ENCODE assay signal across 9 cellular contexts in the genomic region with DNA sequence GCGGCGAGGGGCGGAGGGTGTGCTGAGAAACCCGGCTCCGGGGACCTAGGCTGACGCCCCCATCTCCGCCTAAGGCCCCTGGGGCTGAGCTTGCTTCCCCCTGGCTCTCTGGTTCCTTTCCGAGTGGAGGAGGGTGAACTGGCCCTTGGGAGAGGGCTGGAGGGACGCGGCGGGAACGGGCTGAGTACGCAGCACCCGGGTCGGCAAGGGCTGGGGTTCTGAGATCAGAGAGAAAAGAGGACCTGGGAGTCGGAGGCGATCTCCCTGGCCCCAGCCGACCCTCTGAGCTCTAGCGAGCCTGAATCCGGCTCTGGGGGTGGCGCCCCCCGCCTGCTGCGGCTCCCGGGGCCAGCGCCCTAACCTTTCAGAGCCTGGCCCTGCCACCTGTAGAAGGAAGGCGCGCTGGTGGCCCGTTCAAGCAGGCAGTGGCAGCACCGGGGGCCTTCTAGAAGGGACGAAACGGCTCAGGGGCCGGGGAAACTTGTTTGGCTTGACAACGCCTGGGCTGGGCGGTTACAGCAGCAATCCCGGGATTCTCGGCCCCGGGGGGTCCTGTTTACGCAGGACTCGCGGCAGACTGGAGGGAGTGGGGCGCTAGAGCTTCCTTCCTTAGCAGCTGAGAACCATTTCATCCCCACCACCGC.
DNase-seq lines count a peak whose midpoint lies in the region; ATAC-seq and TF ChIP-seq lines count a peak whose summit lies in the region.
"Had no signal": no experiment of that assay in that cellular context is flagged by ENCODE, and none has a peak within 500 bp of the region (broad histone marks: within the 10 kb centered on the region; RNA-seq: fewer than 3 reads in every experiment).

No MANE protein-coding gene starts in this region.

- whole genome bisulfite sequencing in tibial nerve, 2 donors = 0 to 12% methylated on average over 27 to 40 of the region's 42 CpGs

- no peak for TF ChIP-seq EP300 in tibial nerve (IDR thresholded peaks at IDR 0.05)

- H3K36me3 ChIP-seq in kidney epithelial cell (ENCODE audit: control insufficient read depth, insufficient read depth, low read length) (no peaks in the 10 kb centered on the region), tibial nerve (no peaks in the 10 kb centered on the region)
- H3K36me3 ChIP-seq in CD4-positive, alpha-beta memory T cell (ENCODE audit: insufficient read depth, low read length) = no peaks in the 10 kb centered on the region

- TF ChIP-seq CTCF in activated B cell treated with CpG ODN at 0.5 μM for 24 hours (IDR thresholded peaks at IDR 0.05) (no peak), kidney epithelial cell (IDR thresholded peaks at IDR 0.05; ENCODE audit: insufficient read depth, low read length, poor library complexity, severe bottlenecking) (no peak), tibial nerve (IDR thresholded peaks at IDR 0.05) (no peak)

- no peaks in the 10 kb centered on the region for H3K9me3 ChIP-seq in tibial nerve
- H3K9me3 ChIP-seq in CD4-positive, alpha-beta memory T cell (ENCODE audit: control insufficient read depth in 1 of 2, low read length in 2 of 2) = no peaks in the 10 kb centered on the region

- intact Hi-C loops in activated naive CD4-positive, alpha-beta T cell treated with anti-CD3 and anti-CD28 coated beads for 36 hours (cut with micrococcal nuclease) = loop anchor here (5.0 kb wide), 1 partner anchor 201 kb away; no protein-coding TSS in a partner anchor
- intact Hi-C loops in activated B cell treated with CpG ODN at 0.5 μM for 24 hours (cut with micrococcal nuclease) = no loop called here
- intact Hi-C loops in CD4-positive, alpha-beta memory T cell (cut with micrococcal nuclease) = no loop called here

- DNase-seq in activated naive CD4-positive, alpha-beta T cell treated with anti-CD3 and anti-CD28 coated beads for 36 hours = no peak
- DNase-seq in activated naive CD4-positive, alpha-beta T cell treated with Interleukin-2 at 50 U/mL for 16 hours = no peak
- DNase-seq in activated B cell treated with CpG ODN at 0.5 μM for 24 hours = no peak
- DNase-seq in kidney epithelial cell (ENCODE audit: low read depth) = no peak
- DNase-seq in tibial nerve (ENCODE audit: low spot score in 2 of 2) = no peak
- no peak for DNase-seq in CD4-positive, alpha-beta memory T cell
- DNase-seq in GM03348 (ENCODE audit: low spot score) = no peak
- DNase-seq: stimulated activated naive CD4-positive, alpha-beta T cell had no signal

- peaks cover 62% of the 10 kb centered on the region for H3K27me3 ChIP-seq in kidney epithelial cell (ENCODE audit: control insufficient read depth, insufficient read depth, low read length)
- peaks cover 0 to 81% of the 10 kb centered on the region in 2 donors for H3K27me3 ChIP-seq in tibial nerve
- peaks cover 31% of the 10 kb centered on the region for H3K27me3 ChIP-seq in CD4-positive, alpha-beta memory T cell (ENCODE audit: insufficient read depth, low read length)

- no peak overlapping the region for H3K27ac Mint-ChIP-seq in activated naive CD4-positive, alpha-beta T cell treated with anti-CD3 and anti-CD28 coated beads for 36 hours
- H3K27ac Mint-ChIP-seq in activated B cell treated with CpG ODN at 0.5 μM for 24 hours = no peak overlapping the region
- no peak overlapping the region for H3K27ac Mint-ChIP-seq in CD4-positive, alpha-beta memory T cell

- TF ChIP-seq POLR2A in tibial nerve (IDR thresholded peaks at IDR 0.05) = no peak

- peaks cover 0 to 53% (median 15%) of the 10 kb centered on the region in 4 donors for H3K4me1 ChIP-seq in tibial nerve
- peaks cover 20% of the 10 kb centered on the region for H3K4me1 ChIP-seq in CD4-positive, alpha-beta memory T cell (ENCODE audit: insufficient read depth, low read length)

- H3K4me3 ChIP-seq in kidney epithelial cell (ENCODE audit: low read depth, low read length) (peak overlapping the region; percentile 18), tibial nerve (peak overlapping the region; percentile 24 to 49 (median 40))
- no peak overlapping the region for H3K4me3 ChIP-seq in CD4-positive, alpha-beta memory T cell (ENCODE audit: low read length in 2 of 2)

- POLR2A ChIA-PET in activated B cell treated with CpG ODN at 0.5 μM for 24 hours (lab: Charles Lee) = no interaction called here
- POLR2A ChIA-PET in CD4-positive, alpha-beta memory T cell (lab: Charles Lee; ENCODE audit: partially characterized antibody) = interaction anchor here (1.7 kb wide), 1 partner anchor 276 kb away, joined by 4 read pairs; no protein-coding TSS in a partner anchor

- no peaks in the 10 kb centered on the region for H3K36me3 Mint-ChIP-seq in activated naive CD4-positive, alpha-beta T cell treated with anti-CD3 and anti-CD28 coated beads for 36 hours (ENCODE audit: low read depth)
- no peaks in the 10 kb centered on the region for H3K36me3 Mint-ChIP-seq in activated B cell treated with CpG ODN at 0.5 μM for 24 hours (ENCODE audit: low read depth)
- no peaks in the 10 kb centered on the region for H3K36me3 Mint-ChIP-seq in CD4-positive, alpha-beta memory T cell

- H3K27ac ChIP-seq in tibial nerve = peak overlapping the region; percentile 66 to 82 (median 73)
- no peak overlapping the region for H3K27ac ChIP-seq in CD4-positive, alpha-beta memory T cell (ENCODE audit: low read depth, low read length)

- H3K4me3 Mint-ChIP-seq in activated naive CD4-positive, alpha-beta T cell treated with anti-CD3 and anti-CD28 coated beads for 36 hours = peak overlapping the region; percentile 38
- peak overlapping the region; percentile 32 for H3K4me3 Mint-ChIP-seq in activated B cell treated with CpG ODN at 0.5 μM for 24 hours
- H3K4me3 Mint-ChIP-seq in CD4-positive, alpha-beta memory T cell = peak overlapping the region in 4 of 8 donors; percentile 22 to 68 (median 49)

- ATAC-seq in activated B cell treated with CpG ODN at 0.5 μM for 24 hours (ENCODE audit: low read depth) = no peak
- ATAC-seq in GM18502 (IDR thresholded peaks at IDR 0.05; ENCODE audit: poor library complexity, unreplicated experiment) = no peak

- peaks cover 60% of the 10 kb centered on the region for H3K27me3 Mint-ChIP-seq in activated naive CD4-positive, alpha-beta T cell treated with anti-CD3 and anti-CD28 coated beads for 36 hours (ENCODE audit: low read depth)
- peaks cover 59% of the 10 kb centered on the region for H3K27me3 Mint-ChIP-seq in activated B cell treated with CpG ODN at 0.5 μM for 24 hours
- peaks cover 40 to 47% of the 10 kb centered on the region in 2 donors for H3K27me3 Mint-ChIP-seq in CD4-positive, alpha-beta memory T cell

- CTCF ChIA-PET in activated naive CD4-positive, alpha-beta T cell treated with anti-CD3 and anti-CD28 coated beads for 36 hours (lab: Charles Lee) = interaction anchor here (0.6 to 9.8 kb wide), 6 partner anchors 10 to 530 kb away, joined by 3 to 123 read pairs (median 4); a partner anchor contains a TSS
- CTCF ChIA-PET in activated B cell treated with CpG ODN at 0.5 μM for 24 hours (lab: Charles Lee) = interaction anchor here (1.1 to 3.3 kb wide), 4 partner anchors 9 to 530 kb away, joined by 3 to 16 read pairs (median 10); a partner anchor contains a TSS
- CTCF ChIA-PET in CD4-positive, alpha-beta memory T cell (lab: Charles Lee; ENCODE audit: partially characterized antibody) = interaction anchor here (0.8 to 17.2 kb wide), 4 partner anchors 10 to 515 kb away, joined by 3 to 138 read pairs (median 11); a partner anchor contains a TSS

- H3K4me1 Mint-ChIP-seq in activated naive CD4-positive, alpha-beta T cell treated with anti-CD3 and anti-CD28 coated beads for 36 hours (ENCODE audit: low read depth) = peaks cover 3% of the 10 kb centered on the region
- H3K4me1 Mint-ChIP-seq in activated B cell treated with CpG ODN at 0.5 μM for 24 hours = peaks cover 15% of the 10 kb centered on the region
- peaks cover 0 to 17% (median 8%) of the 10 kb centered on the region in 4 donors for H3K4me1 Mint-ChIP-seq in CD4-positive, alpha-beta memory T cell

- H3K9me3 Mint-ChIP-seq in activated naive CD4-positive, alpha-beta T cell treated with anti-CD3 and anti-CD28 coated beads for 36 hours = no peaks in the 10 kb centered on the region
- H3K9me3 Mint-ChIP-seq in activated B cell treated with CpG ODN at 0.5 μM for 24 hours = no peaks in the 10 kb centered on the region
- H3K9me3 Mint-ChIP-seq in CD4-positive, alpha-beta memory T cell = peaks cover 0 to 2% (median 0%) of the 10 kb centered on the region in 8 donors

Comparison
In these comparisons a context has a peak if more than half of its experiments do, and no peak if none do; other contexts are left out.
1. H3K4me3 ChIP-seq: peak in kidney epithelial cell (single experiment) and tibial nerve (4 of 4); none in CD4-positive, alpha-beta memory T cell (0 of 2).